8 cellular contexts compared by ENCODE assay signal in genomic region chr14:20624495-20625070, GRCh38. TPM values are rescaled to one million over a fixed set of nuclear protein-coding genes. Genes with fewer than 3 reads are reported as not detected.
DNase-seq lines count a peak whose midpoint lies in the region; ATAC-seq and TF ChIP-seq lines count a peak whose summit lies in the region.

No MANE protein-coding gene starts in this region.

- TF ChIP-seq CTCF in omental fat pad (IDR thresholded peaks at IDR 0.05): no peak

- ATAC-seq in omental fat pad (ENCODE audit: low FRiP score) (peak; percentile 74), GM21619 (IDR thresholded peaks at IDR 0.05; ENCODE audit: unreplicated experiment) (no peak)

- DNase-seq in activated T-cell treated with anti-CD3 and anti-CD28 coated beads for 1 hour (ENCODE audit: low read depth) (peak; percentile 16), activated T-cell treated with anti-CD3 and anti-CD28 coated beads for 4 hours (no peak), NCI-H460 (ENCODE audit: extremely low read depth, low read depth) (peak; percentile 68), activated T-helper 1 cell treated with Interleukin-2 at 50 U/mL for 16 hours (ENCODE audit: low read depth) (peak; percentile 32), foreskin melanocyte (peak; percentile 41), omental fat pad (ENCODE audit: low spot score) (no peak), SK-N-DZ (ENCODE audit: low spot score) (no peak)

RNA-seq across cellular contexts. Expression of gene OR6S1, which starts 16.9 kb away (rescaled TPM):
- total RNA-seq in NCI-H460 (2014; rRNA removed; shearing (Covaris generic)): not detected in 2 replicates
- polyA plus RNA-seq in NCI-H460 (2014; cell fraction: nucleus; rRNA removed): not detected in 2 replicates
- not detected for total RNA-seq in omental fat pad
- not detected in 2 replicates for polyA plus RNA-seq in SK-N-DZ (2014; cell fraction: cytosol; rRNA removed)
- not detected in 2 replicates for polyA plus RNA-seq in SK-N-DZ (2014; cell fraction: nucleus; rRNA removed)

RNA-seq across cellular contexts. Expression of gene RNASE12, which starts 33.4 kb away (rescaled TPM):
- total RNA-seq in NCI-H460 (2014; rRNA removed; shearing (Covaris generic)): not detected in 2 replicates
- not detected in 2 replicates for polyA plus RNA-seq in NCI-H460 (2014; cell fraction: nucleus; rRNA removed)
- total RNA-seq in omental fat pad: not detected
- polyA plus RNA-seq in SK-N-DZ (2014; cell fraction: cytosol; rRNA removed): not detected in 2 replicates
- polyA plus RNA-seq in SK-N-DZ (2014; cell fraction: nucleus; rRNA removed): not detected in 2 replicates

RNA-seq across cellular contexts. Expression of gene RNASE11, which starts 36.8 kb away (rescaled TPM):
- total RNA-seq in NCI-H460 (2014; rRNA removed; shearing (Covaris generic)): not detected in 2 replicates
- polyA plus RNA-seq in NCI-H460 (2014; cell fraction: nucleus; rRNA removed): not detected in 2 replicates
- not detected for total RNA-seq in omental fat pad
- polyA plus RNA-seq in SK-N-DZ (2014; cell fraction: cytosol; rRNA removed): not detected in 2 replicates
- not detected in 2 replicates for polyA plus RNA-seq in SK-N-DZ (2014; cell fraction: nucleus; rRNA removed)

RNA-seq across cellular contexts. Expression of gene RNASE4, which starts 59.8 kb away (rescaled TPM):
- total RNA-seq in NCI-H460 (2014; rRNA removed; shearing (Covaris generic)): 22.9 and 36.7 TPM in 2 replicates
- 12.5 and 27.7 TPM in 2 replicates for polyA plus RNA-seq in NCI-H460 (2014; cell fraction: nucleus; rRNA removed)
- 100 to 1,000 TPM; 115 to 280 (median 181) TPM for total RNA-seq in omental fat pad
- polyA plus RNA-seq in SK-N-DZ (2014; cell fraction: cytosol; rRNA removed): 0.20 and 1.4 TPM in 2 replicates
- polyA plus RNA-seq in SK-N-DZ (2014; cell fraction: nucleus; rRNA removed): not detected in 2 replicates

Comparison
In these comparisons a context has a peak if more than half of its experiments do, and no peak if none do; other contexts are left out.
1. DNase-seq: peak in activated T-cell treated with anti-CD3 and anti-CD28 coated beads for 1 hour (single experiment), NCI-H460 (single experiment), activated T-helper 1 cell treated with Interleukin-2 at 50 U/mL for 16 hours (single experiment) and foreskin melanocyte (single experiment); none in activated T-cell treated with anti-CD3 and anti-CD28 coated beads for 4 hours (single experiment), omental fat pad (single experiment) and SK-N-DZ (single experiment).